In the genomic region with DNA sequence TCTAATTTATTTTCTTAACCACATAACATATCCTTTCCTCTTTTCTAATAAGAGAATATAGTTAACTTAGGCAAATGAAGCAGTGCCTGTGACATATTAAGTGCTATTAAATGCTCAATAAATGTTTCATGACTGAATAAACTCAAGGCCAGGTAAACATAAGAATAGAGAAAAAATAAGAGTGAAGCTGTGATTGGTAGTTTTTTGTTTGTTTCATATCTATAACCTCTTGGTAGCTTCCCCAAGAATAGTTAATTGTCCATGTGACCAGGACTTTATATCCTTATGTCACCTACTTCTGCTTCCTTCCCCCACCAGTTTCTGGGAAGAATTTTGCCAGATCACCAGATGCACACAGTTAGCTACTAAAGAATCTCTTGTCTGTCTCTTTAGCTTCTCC, we compare ENCODE assay signal across 8 cellular contexts.
"Had no signal": no experiment of that assay in that cellular context is flagged by ENCODE, and none has a peak within 500 bp of the region (broad histone marks: within the 10 kb centered on the region; RNA-seq: fewer than 3 reads in every experiment).

No MANE protein-coding gene starts in this region.

- ATAC-seq: HCT116, HepG2 had no signal

- DNase-seq: GM23248, GOT3, H7, KBM-7 had no signal

- H3K4me3 ChIP-seq: GM23248, HAP-1 had no signal

- H3K27ac ChIP-seq: GM23248, HL-60 had no signal
